26 cellular contexts compared by ENCODE assay signal in the genomic region with DNA sequence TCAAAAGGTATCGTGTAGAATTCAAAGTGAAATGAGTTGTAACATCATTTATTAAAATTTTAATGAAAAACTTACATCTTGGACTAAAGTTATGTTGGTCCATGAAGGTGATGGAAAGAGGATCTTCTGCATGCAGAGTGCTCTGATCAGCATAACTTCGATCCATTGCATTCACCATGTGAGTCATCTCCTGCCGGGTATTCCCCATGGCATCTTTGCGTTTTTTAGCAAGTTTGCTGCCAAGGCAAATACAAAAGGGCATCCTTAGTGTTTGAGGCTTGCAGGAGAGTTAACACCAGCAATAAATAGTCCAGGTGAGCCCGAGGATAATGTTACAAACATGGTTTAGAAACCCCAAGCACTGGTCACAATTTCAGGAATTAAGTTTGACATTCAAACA.
DNase-seq lines count a peak whose midpoint lies in the region; ATAC-seq, FAIRE-seq and TF ChIP-seq lines count a peak whose summit lies in the region.
"Had no signal": no experiment of that assay in that cellular context is flagged by ENCODE, and none has a peak within 500 bp of the region (broad histone marks: within the 10 kb centered on the region; RNA-seq: fewer than 3 reads in every experiment).

No MANE protein-coding gene starts in this region.

- ATAC-seq in right lobe of liver = peak; percentile 70 to 96 (median 78)
- ATAC-seq in HG03571 (IDR thresholded peaks at IDR 0.05; ENCODE audit: unreplicated experiment) = no peak
- no peak for ATAC-seq in HG03045 (IDR thresholded peaks at IDR 0.05; ENCODE audit: unreplicated experiment)
- ATAC-seq: left ventricle myocardium superior, T-helper 17 cell had no signal

- no peaks in the 10 kb centered on the region for H3K36me3 ChIP-seq in right lobe of liver
- H3K36me3 ChIP-seq: brain microvascular endothelial cell, SJCRH30, thoracic aorta, WERI-Rb-1 had no signal

- WGBS in right lobe of liver (ENCODE audit: insufficient coverage, low coverage, low lambda C conversion rate, missing lambda C conversion rate) = 45% methylated on average over 5 of the region's 5 CpGs

- peaks cover 0 to 8% (median 3%) of the 10 kb centered on the region in 4 donors for H3K4me1 ChIP-seq in right lobe of liver

- no peaks in the 10 kb centered on the region for H3K9me3 ChIP-seq in right lobe of liver
- H3K9me3 ChIP-seq: SJCRH30, thoracic aorta had no signal

- TF ChIP-seq POLR2A in H54 (IDR thresholded peaks at IDR 0.05; ENCODE audit: low read depth, low read length) = no peak
- TF ChIP-seq POLR2A in right lobe of liver (IDR thresholded peaks at IDR 0.05) = no peak

- peak; percentile 71 for FAIRE-seq in H54 (lab: Jason Lieb, UNC)
- FAIRE-seq: GM18507 had no signal

- no peak for TF ChIP-seq CTCF in cardiac fibroblast (IDR thresholded peaks at IDR 0.05; ENCODE audit: low read depth, low read length)
- TF ChIP-seq CTCF in right lobe of liver (IDR thresholded peaks at IDR 0.05) = no peak

- no peak for DNase-seq in H54 (ENCODE audit: insufficient read length, low spot score)
- DNase-seq in M059J (ENCODE audit: low read depth) = peak; percentile 17
- DNase-seq in cardiac fibroblast (ENCODE audit: low read depth in 2 of 2) = peak; percentile 14 to 38
- peak in 1 of 3 donors; percentile 16 for DNase-seq in right lobe of liver
- no peak for DNase-seq in DMS153 (lab: John Stamatoyannopoulos, UW)
- DNase-seq: activated CD4-positive, alpha-beta memory T cell treated with anti-CD3 and anti-CD28 coated beads for 36 hours; activated T-cell treated with anti-CD3 and anti-CD28 coated beads, Interleukin-2, amount 50 U/mL, for 1 hour; brain microvascular endothelial cell; CD8-positive, alpha-beta memory T cell; dorsolateral prefrontal cortex; erythroblast; glutamatergic neuron; left ventricle myocardium superior; NCI-H1436 treated with DMSO at 0.1 percent for 48 hours; NCI-H2171; NCI-H748 treated with DMSO at 0.1 percent for 48 hours; nucleus accumbens; retina; SJCRH30; stimulated activated CD4-positive, alpha-beta T cell treated with anti-CD3 and anti-CD28 coated beads, Interleukin-12 subunit alpha, Interleukin-12 subunit beta, amount 100 ng/mL, for 4 hours; T-helper 17 cell; WERI-Rb-1 had no signal

- H3K27ac ChIP-seq in right lobe of liver = no peak overlapping the region
- H3K27ac ChIP-seq: brain microvascular endothelial cell, dorsolateral prefrontal cortex, SJCRH30, thoracic aorta, WERI-Rb-1 had no signal

- H3K27me3 ChIP-seq in right lobe of liver = no peaks in the 10 kb centered on the region
- H3K27me3 ChIP-seq: brain microvascular endothelial cell, dorsolateral prefrontal cortex, SJCRH30 had no signal

- H3K4me3 ChIP-seq in cardiac fibroblast (replicated peaks in 1 of 2; ENCODE audit: low read depth in 2 of 2, low read length in 2 of 2) (no peak overlapping the region), right lobe of liver (no peak overlapping the region)
- H3K4me3 ChIP-seq: dorsolateral prefrontal cortex, SJCRH30, thoracic aorta had no signal

- intact Hi-C loops in right lobe of liver (cut with DNase I) = no loop called here

Comparison
In these comparisons a context has a peak if more than half of its experiments do, and no peak if none do; other contexts are left out.
1. DNase-seq: peak in M059J (single experiment) and cardiac fibroblast (2 of 2); none in H54 (single experiment) and DMS153 (single experiment).
2. ATAC-seq: peak in right lobe of liver (4 of 4); none in HG03571 (single experiment) and HG03045 (single experiment).